In genomic region chr1:235085411-235086117, GRCh38 we compare ENCODE assay signal across 2 cellular contexts.
TF ChIP-seq lines count a peak whose summit lies in the region.
"Not testable (repeated sequence)": the region's sequence is repeated elsewhere in the genome, so short reads cannot be mapped to it uniquely, and the experiment has no call there.

No MANE protein-coding gene starts in this region.

TF ChIP-seq in K562, 482 proteins besides CTCF, POLR2A, EP300 and RAD21:
- 0 out of 2 replicates have a peak, but pooled peaks have one; percentile 16 for TF ChIP-seq ZNF24 (IDR thresholded peaks at IDR 0.05)

TF ChIP-seq in HepG2, 621 proteins besides CTCF, POLR2A, EP300 and RAD21:
- TF ChIP-seq TEAD3 (CRISPR knock-in tag; optimal IDR thresholded peaks at IDR 0.05; ENCODE audit: borderline replicate concordance) (peak; percentile 9), ZNF580 (CRISPR knock-in tag; IDR thresholded peaks at IDR 0.05; ENCODE audit: borderline replicate concordance, low read depth) (peak; percentile 28; the same call in 1 of the 2 replicates), HNRNPL (IDR thresholded peaks at IDR 0.05; ENCODE audit: low read depth, low read length) (peak; percentile 77; the same call in 1 of the 2 replicates), MED1 (CRISPR knock-in tag; IDR thresholded peaks at IDR 0.05) (peak; percentile 47; the same call in 1 of the 2 replicates), HDAC2 (CRISPR knock-in tag; IDR thresholded peaks at IDR 0.05) (0 out of 2 replicates have a peak, but pooled peaks have one; percentile 11), ZNF644 (CRISPR knock-in tag; IDR thresholded peaks at IDR 0.05; ENCODE audit: low read depth) (peak; percentile 44; the same call in 1 of the 2 replicates), PHF21A (CRISPR knock-in tag; IDR thresholded peaks at IDR 0.05) (peak; percentile 23; the same call in 1 of the 2 replicates), ZNF121 (CRISPR knock-in tag; IDR thresholded peaks at IDR 0.05) (0 out of 2 replicates have a peak, but pooled peaks have one; percentile 15), ZNF24 (IDR thresholded peaks at IDR 0.05) (peak; percentile 79), GFI1 (CRISPR knock-in tag; IDR thresholded peaks at IDR 0.05; ENCODE audit: borderline replicate concordance) (peak; percentile 44; the same call in 1 of the 2 replicates), KDM1A (CRISPR knock-in tag; IDR thresholded peaks at IDR 0.05) (peak; percentile 78; the same call in 1 of the 2 replicates), TP53 (CRISPR knock-in tag; conservative IDR thresholded peaks at IDR 0.05) (0 out of 2 replicates have a peak, but pooled peaks have one; percentile 31), HMG20A (CRISPR knock-in tag; IDR thresholded peaks at IDR 0.05; ENCODE audit: borderline replicate concordance) (peak; percentile 14; the same call in 1 of the 2 replicates), HNF4G (IDR thresholded peaks at IDR 0.05; ENCODE audit: borderline replicate concordance, low read depth, low read length) (peak; percentile 46; the same call in 1 of the 2 replicates), HNF4A (CRISPR knock-in tag; IDR thresholded peaks at IDR 0.05) (peak; percentile 63; the same call in 1 of the 2 replicates), ZBTB38 (CRISPR knock-in tag; IDR thresholded peaks at IDR 0.05) (peak; percentile 43; the same call in 1 of the 2 replicates), ZBTB4 (CRISPR knock-in tag; IDR thresholded peaks at IDR 0.05; ENCODE audit: borderline replicate concordance) (0 out of 2 replicates have a peak, but pooled peaks have one; percentile 73), ZNF629 (CRISPR knock-in tag; conservative IDR thresholded peaks at IDR 0.05) (peak; percentile 40; the same call in 1 of the 2 replicates), SALL1 (CRISPR knock-in tag; IDR thresholded peaks at IDR 0.05) (peak; percentile 28), POGZ (CRISPR knock-in tag; IDR thresholded peaks at IDR 0.05) (peak; percentile 29; the same call in 1 of the 2 replicates), CREM (IDR thresholded peaks at IDR 0.05) (peak; percentile 28; the same call in 1 of the 2 replicates), ZNF770 (CRISPR knock-in tag; IDR thresholded peaks at IDR 0.05) (peak; percentile 71), SIX4 (CRISPR knock-in tag; IDR thresholded peaks at IDR 0.05) (peak; percentile 60; the same call in 1 of the 2 replicates), THRA (CRISPR knock-in tag; IDR thresholded peaks at IDR 0.05; ENCODE audit: borderline replicate concordance) (peak; percentile 56), SSRP1 (CRISPR knock-in tag; IDR thresholded peaks at IDR 0.05) (peak; percentile 49; the same call in 1 of the 2 replicates), SP5 (CRISPR knock-in tag; IDR thresholded peaks at IDR 0.05; ENCODE audit: borderline replicate concordance, low read depth) (peak; percentile 90), NCOA2 (CRISPR knock-in tag; IDR thresholded peaks at IDR 0.05) (0 out of 2 replicates have a peak, but pooled peaks have one; percentile 18), DRAP1 (CRISPR knock-in tag; IDR thresholded peaks at IDR 0.05) (peak; percentile 21; the same call in 1 of the 2 replicates), ZNF605 (CRISPR knock-in tag; IDR thresholded peaks at IDR 0.05) (0 out of 2 replicates have a peak, but pooled peaks have one; percentile 20), GATAD2A (CRISPR knock-in tag; IDR thresholded peaks at IDR 0.05) (peak; percentile 68), ZBTB37 (CRISPR knock-in tag; IDR thresholded peaks at IDR 0.05) (peak; percentile 61; the same call in 1 of the 2 replicates), ZBTB7B (CRISPR knock-in tag; IDR thresholded peaks at IDR 0.05) (0 out of 2 replicates have a peak, but pooled peaks have one; percentile 22), SOX13 (CRISPR knock-in tag; conservative IDR thresholded peaks at IDR 0.05 in 1 of 2, IDR thresholded peaks at IDR 0.05 in 1 of 2) (peak in 1 of 2 experiments; percentile 66; a peak in 1 of 4 replicates), SOX5 (CRISPR knock-in tag; IDR thresholded peaks at IDR 0.05; ENCODE audit: borderline replicate concordance) (peak; percentile 66; the same call in 1 of the 2 replicates), SOX6 (CRISPR knock-in tag; IDR thresholded peaks at IDR 0.05) (peak; percentile 41; the same call in 1 of the 2 replicates), ZNF7 (CRISPR knock-in tag; IDR thresholded peaks at IDR 0.05) (0 out of 2 replicates have a peak, but pooled peaks have one; percentile 19), ZNF460 (CRISPR knock-in tag; IDR thresholded peaks at IDR 0.05; ENCODE audit: borderline replicate concordance) (peak; percentile 52; the same call in 1 of the 2 replicates), CHD4 (IDR thresholded peaks at IDR 0.05; ENCODE audit: borderline replicate concordance, low read length) (0 out of 2 replicates have a peak, but pooled peaks have one; percentile 48), TCF7 (IDR thresholded peaks at IDR 0.05; ENCODE audit: low read depth) (peak; percentile 29; the same call in 1 of the 2 replicates), RARA (CRISPR knock-in tag; IDR thresholded peaks at IDR 0.05) (0 out of 2 replicates have a peak, but pooled peaks have one; percentile 30), ZMYM2 (CRISPR knock-in tag; IDR thresholded peaks at IDR 0.05) (peak; percentile 78), ZNF687 (CRISPR knock-in tag; IDR thresholded peaks at IDR 0.05) (peak; percentile 44)
- not testable (repeated sequence) for TF ChIP-seq HNF4G (CRISPR knock-in tag; IDR thresholded peaks at IDR 0.05; ENCODE audit: borderline replicate concordance, low read depth); CREM (CRISPR knock-in tag; IDR thresholded peaks at IDR 0.05); SOX13 (IDR thresholded peaks at IDR 0.05); SOX6 (IDR thresholded peaks at IDR 0.05)
